Comparison of ENCODE assay signal across 15 cellular contexts in genomic region chr7:21497072-21497471, GRCh38. TPM values are rescaled to one million over a fixed set of nuclear protein-coding genes. Genes with fewer than 3 reads are reported as not detected.
DNase-seq lines count a peak whose midpoint lies in the region; ATAC-seq, FAIRE-seq and TF ChIP-seq lines count a peak whose summit lies in the region.
"Had no signal": no experiment of that assay in that cellular context is flagged by ENCODE, and none has a peak within 500 bp of the region (broad histone marks: within the 10 kb centered on the region; RNA-seq: fewer than 3 reads in every experiment).

No MANE protein-coding gene starts in this region.

- DNase-seq in T47D (ENCODE audit: low read depth in 1 of 2, low spot score in 1 of 2) = peak; percentile 8 to 70
- no peak for DNase-seq in breast epithelium (ENCODE audit: low spot score in 2 of 2)
- peak; percentile 24 for DNase-seq in NCI-H226
- DNase-seq in endothelial cell (ENCODE audit: low spot score) = peak; percentile 11
- DNase-seq in urothelium cell line (ENCODE audit: low spot score) = peak; percentile 4
- no peak for DNase-seq in stimulated activated effector memory CD8-positive, alpha-beta T cell treated with anti-CD3 and anti-CD28 coated beads, Interleukin-12 subunit alpha, Interleukin-12 subunit beta, amount 100 ng/mL, for 72 hours (ENCODE audit: low spot score in 2 of 2)
- DNase-seq: GDM1, NCI-H1694 treated with DMSO at 0.1 percent for 48 hours, spleen had no signal

- H3K27ac Mint-ChIP-seq in endothelial cell (ENCODE audit: unreplicated experiment) = no peak overlapping the region
- H3K27ac Mint-ChIP-seq in stimulated activated effector memory CD8-positive, alpha-beta T cell treated with anti-CD3 and anti-CD28 coated beads, Interleukin-12 subunit alpha, Interleukin-12 subunit beta, amount 100 ng/mL, for 72 hours = no peak overlapping the region
- H3K27ac Mint-ChIP-seq: B cell, nephron, type B pancreatic cell had no signal

- H3K9me3 Mint-ChIP-seq in endothelial cell (ENCODE audit: unreplicated experiment) = peaks cover 5% of the 10 kb centered on the region
- H3K9me3 Mint-ChIP-seq in stimulated activated effector memory CD8-positive, alpha-beta T cell treated with anti-CD3 and anti-CD28 coated beads, Interleukin-12 subunit alpha, Interleukin-12 subunit beta, amount 100 ng/mL, for 72 hours = peaks cover 6% of the 10 kb centered on the region

- no peak for TF ChIP-seq POLR2A in breast epithelium (IDR thresholded peaks at IDR 0.05)

- peaks cover 19% of the 10 kb centered on the region for H3K36me3 Mint-ChIP-seq in endothelial cell (ENCODE audit: low read depth, unreplicated experiment)
- H3K36me3 Mint-ChIP-seq in stimulated activated effector memory CD8-positive, alpha-beta T cell treated with anti-CD3 and anti-CD28 coated beads, Interleukin-12 subunit alpha, Interleukin-12 subunit beta, amount 100 ng/mL, for 72 hours = peaks cover 12% of the 10 kb centered on the region

- H3K4me3 Mint-ChIP-seq in endothelial cell (ENCODE audit: unreplicated experiment) = no peak overlapping the region
- H3K4me3 Mint-ChIP-seq in stimulated activated effector memory CD8-positive, alpha-beta T cell treated with anti-CD3 and anti-CD28 coated beads, Interleukin-12 subunit alpha, Interleukin-12 subunit beta, amount 100 ng/mL, for 72 hours = no peak overlapping the region
- H3K4me3 Mint-ChIP-seq: B cell, nephron, type B pancreatic cell had no signal

- H3K27me3 Mint-ChIP-seq in endothelial cell (ENCODE audit: unreplicated experiment) = no peaks in the 10 kb centered on the region
- H3K27me3 Mint-ChIP-seq: B cell, type B pancreatic cell had no signal

- no peaks in the 10 kb centered on the region for H3K27me3 ChIP-seq in breast epithelium
- H3K27me3 ChIP-seq: spleen had no signal

- H3K9me3 ChIP-seq in breast epithelium = peaks cover 5 to 28% of the 10 kb centered on the region in 2 donors

- H3K27ac ChIP-seq in breast epithelium = no peak overlapping the region
- H3K27ac ChIP-seq: spleen had no signal

- H3K4me1 ChIP-seq in breast epithelium = no peaks in the 10 kb centered on the region
- H3K4me1 ChIP-seq: spleen had no signal

- TF ChIP-seq CTCF in breast epithelium (IDR thresholded peaks at IDR 0.05) = no peak
- TF ChIP-seq CTCF in endothelial cell (IDR thresholded peaks at IDR 0.05; ENCODE audit: unreplicated experiment) = peak; percentile 37

- no peak for ATAC-seq in stimulated activated effector memory CD8-positive, alpha-beta T cell treated with anti-CD3 and anti-CD28 coated beads, Interleukin-12 subunit alpha, Interleukin-12 subunit beta, amount 100 ng/mL, for 72 hours
- ATAC-seq in HG03045 (IDR thresholded peaks at IDR 0.05; ENCODE audit: unreplicated experiment) (no peak), HG03108 (IDR thresholded peaks at IDR 0.05; ENCODE audit: unreplicated experiment) (no peak)

- no peaks in the 10 kb centered on the region for H3K4me1 Mint-ChIP-seq in endothelial cell (ENCODE audit: unreplicated experiment)
- peaks cover 5% of the 10 kb centered on the region for H3K4me1 Mint-ChIP-seq in stimulated activated effector memory CD8-positive, alpha-beta T cell treated with anti-CD3 and anti-CD28 coated beads, Interleukin-12 subunit alpha, Interleukin-12 subunit beta, amount 100 ng/mL, for 72 hours
- H3K4me1 Mint-ChIP-seq: B cell, nephron had no signal

- intact Hi-C loops in breast epithelium (cut with DNase I; ENCODE audit: low total_unique reads) = no loop called here

- FAIRE-seq in urothelium cell line (lab: Jason Lieb, UNC) = no peak
- FAIRE-seq: islet of Langerhans had no signal

- H3K4me3 ChIP-seq in breast epithelium = no peak overlapping the region
- H3K4me3 ChIP-seq: spleen had no signal

- in situ Hi-C loops in T47D (cut with HindIII; ENCODE audit: low pct_unique_long_range_greater_than_20kb, low sequenced_read_pairs) = no loop called here

- H3K36me3 ChIP-seq in breast epithelium = no peaks in the 10 kb centered on the region

RNA-seq across cellular contexts. Expression of gene DNAH11, which starts 45.8 kb away (rescaled TPM):
- total RNA-seq in breast epithelium = 1 to 10 TPM in 1 of 3 donors, under 1 TPM in 2; 0.32 to 2.2 (median 0.33) TPM
- total RNA-seq in endothelial cell (ENCODE audit: unreplicated experiment) = 0.18 TPM
- total RNA-seq: B cell had no signal

Comparison
In these comparisons a context has a peak if more than half of its experiments do, and no peak if none do; other contexts are left out.
1. DNase-seq: peak in T47D (2 of 2), NCI-H226 (single experiment), endothelial cell (single experiment) and urothelium cell line (single experiment); none in breast epithelium (0 of 2) and stimulated activated effector memory CD8-positive, alpha-beta T cell treated with anti-CD3 and anti-CD28 coated beads, Interleukin-12 subunit alpha, Interleukin-12 subunit beta, amount 100 ng/mL, for 72 hours (0 of 2).